12 cellular contexts compared by ENCODE assay signal in genomic region chr6:70901324-70901723, GRCh38. TPM values are rescaled to one million over a fixed set of nuclear protein-coding genes. Genes with fewer than 3 reads are reported as not detected.
DNase-seq lines count a peak whose midpoint lies in the region; FAIRE-seq and TF ChIP-seq lines count a peak whose summit lies in the region.
"Had no signal": no experiment of that assay in that cellular context is flagged by ENCODE, and none has a peak within 500 bp of the region (broad histone marks: within the 10 kb centered on the region; RNA-seq: fewer than 3 reads in every experiment).

No MANE protein-coding gene starts in this region.

- no peaks in the 10 kb centered on the region for H3K4me1 ChIP-seq in keratinocyte (ENCODE audit: control insufficient read depth, extremely low read depth, insufficient read depth, low read length)
- no peaks in the 10 kb centered on the region for H3K4me1 ChIP-seq in colonic mucosa

- H3K9me1 ChIP-seq in keratinocyte (ENCODE audit: control insufficient read depth, extremely low read depth, insufficient read depth, low read length), result no peaks in the 10 kb centered on the region

- H3K9me3 ChIP-seq in keratinocyte (ENCODE audit: control insufficient read depth, low read depth, low read length) (no peaks in the 10 kb centered on the region), colonic mucosa (no peaks in the 10 kb centered on the region)

- intact Hi-C loops in Calu3 (cut with micrococcal nuclease; ENCODE audit: unreplicated experiment) (loop anchor here (10.0 kb wide), 1 partner anchor 113 kb away; no protein-coding TSS in a partner anchor), colonic mucosa (cut with DNase I) (no loop called here)

- CTCF ChIA-PET in Calu3 (lab: Charles Lee), result interaction anchor here (0.7 kb wide), 1 partner anchor 10 kb away, joined by 3 read pairs; no protein-coding TSS in a partner anchor

- H3K36me3 ChIP-seq in keratinocyte (ENCODE audit: control insufficient read depth in 2 of 2, extremely low read depth in 1 of 2, insufficient read depth in 2 of 2, low read length in 2 of 2) (no peaks in the 10 kb centered on the region), colonic mucosa (no peaks in the 10 kb centered on the region)

- no peak overlapping the region for H3K4me2 ChIP-seq in keratinocyte (ENCODE audit: control insufficient read depth, extremely low read depth, insufficient read depth, low read depth, low read length)

- H3K9me3 Mint-ChIP-seq in Calu3 (ENCODE audit: low read depth, unreplicated experiment), result no peaks in the 10 kb centered on the region

- no peak overlapping the region for H3K27ac ChIP-seq in HL-60 (replicated peaks)
- no peak overlapping the region for H3K27ac ChIP-seq in VCaP
- H3K27ac ChIP-seq in keratinocyte (ENCODE audit: control insufficient read depth, insufficient read depth, low read length), result no peak overlapping the region
- H3K27ac ChIP-seq in colonic mucosa, result no peak overlapping the region

- TF ChIP-seq CTCF in Calu3 (IDR thresholded peaks at IDR 0.05; ENCODE audit: unreplicated experiment), result peak; percentile 35
- peak; percentile 3 for TF ChIP-seq CTCF in HL-60 (IDR thresholded peaks at IDR 0.05; ENCODE audit: insufficient read depth, low read length)
- TF ChIP-seq CTCF in VCaP (conservative IDR thresholded peaks at IDR 0.05), result peak; percentile 47; the same call in 1 of the 2 replicates
- peak in 2 of 3 experiments; percentile 41 to 42 for TF ChIP-seq CTCF in keratinocyte (optimal IDR thresholded peaks at IDR 0.05 in 1 of 3, IDR thresholded peaks at IDR 0.05 in 1 of 3, conservative IDR thresholded peaks at IDR 0.05 in 1 of 3; ENCODE audit: extremely low read depth in 1 of 3, insufficient read depth in 2 of 3, low read length in 3 of 3)
- TF ChIP-seq CTCF in colonic mucosa (IDR thresholded peaks at IDR 0.05), result no peak

- H3K9ac ChIP-seq in keratinocyte (ENCODE audit: control insufficient read depth, extremely low read depth, insufficient read depth, low read length) (no peak overlapping the region), colonic mucosa (ENCODE audit: low read depth in 2 of 2, low read length in 2 of 2) (no peak overlapping the region)

- H3K36me3 Mint-ChIP-seq in Calu3 (ENCODE audit: insufficient read depth, unreplicated experiment), result no peaks in the 10 kb centered on the region

- no peak overlapping the region for H3K27ac Mint-ChIP-seq in Calu3 (ENCODE audit: unreplicated experiment)

- no peaks in the 10 kb centered on the region for H3K4me1 Mint-ChIP-seq in Calu3 (ENCODE audit: low read depth, unreplicated experiment)

- no peak overlapping the region for H3K4me3 Mint-ChIP-seq in Calu3 (ENCODE audit: low read depth, unreplicated experiment)

- H2AFZ ChIP-seq in keratinocyte (ENCODE audit: control insufficient read depth, low read length), result no peak overlapping the region

- FAIRE-seq in keratinocyte (lab: Jason Lieb, UNC), result no peak
- FAIRE-seq: GM18507 had no signal

- H3K4me3 ChIP-seq in HL-60 (replicated peaks; ENCODE audit: insufficient read depth, low read length) (no peak overlapping the region), keratinocyte (ENCODE audit: control insufficient read depth in 2 of 3, extremely low read depth in 1 of 3, insufficient read depth in 2 of 3, low read depth in 1 of 3, low read length in 3 of 3) (no peak overlapping the region), colonic mucosa (no peak overlapping the region)

- H3K27me3 ChIP-seq in HL-60 (ENCODE audit: insufficient read depth, poor library complexity, severe bottlenecking) (peaks cover 4% of the 10 kb centered on the region), keratinocyte (ENCODE audit: control insufficient read depth, extremely low read depth, insufficient read depth, low read length) (no peaks in the 10 kb centered on the region), colonic mucosa (no peaks in the 10 kb centered on the region)

- DNase-seq in Calu3 (no peak), HL-60 (ENCODE audit: low read depth in 1 of 2, low spot score in 1 of 2) (no peak), keratinocyte (ENCODE audit: low read depth, low spot score) (no peak), colonic mucosa (no peak), NCI-H146 treated with DMSO at 0.1 percent for 48 hours (lab: John Stamatoyannopoulos, UW; ENCODE audit: unreplicated experiment) (no peak), dedifferentiated amniotic fluid mesenchymal stem cell (ENCODE audit: extremely low spot score) (no peak), NCI-H82 (lab: John Stamatoyannopoulos, UW) (no peak)
- DNase-seq: erythroblast, Right ventricle myocardium superior had no signal

- no peaks in the 10 kb centered on the region for H3K79me2 ChIP-seq in keratinocyte (ENCODE audit: control insufficient read depth, insufficient read depth, low read length)

- dilution Hi-C loops in keratinocyte (cut with MboI; ENCODE audit: extremely low pct_ligation_motif_present, low sequenced_read_pairs), result no loop called here

- H3K27me3 Mint-ChIP-seq in Calu3 (ENCODE audit: unreplicated experiment), result peaks cover 16% of the 10 kb centered on the region

- no TSS peak for BruUV-seq in Calu3 (replicated peaks; lab: Mats Ljungman, UMichigan)

- no peaks in the 10 kb centered on the region for H4K20me1 ChIP-seq in keratinocyte (ENCODE audit: control insufficient read depth, extremely low read depth, insufficient read depth, low read length)

RNA-seq across cellular contexts. Expression of gene B3GAT2, which starts 55.5 kb away (rescaled TPM):
- 0.09 and 0.10 TPM in 2 replicates for total RNA-seq in Calu3 (2022)
- polyA plus RNA-seq in keratinocyte, result 0.01 TPM in 1 of 3 replicates, not detected in the others
- polyA plus RNA-seq in keratinocyte (2011; ENCODE audit: low read depth), result not detected
- 0.02 TPM in 1 of 2 replicates, not detected in the other for polyA plus RNA-seq in keratinocyte (2011; cell fraction: cytosol; rRNA removed)
- polyA plus RNA-seq in keratinocyte (2011; cell fraction: nucleus; rRNA removed), result not detected in 2 replicates
- 0.07 and 0.47 TPM in 2 replicates for polyA plus RNA-seq in keratinocyte (2012; ENCODE audit: low replicate concordance)
- polyA minus RNA-seq in keratinocyte, result not detected in 3 replicates
- polyA minus RNA-seq in keratinocyte (2011; cell fraction: cytosol; rRNA and poly(A)+ RNA removed), result not detected
- not detected in 2 replicates for polyA minus RNA-seq in keratinocyte (2011; cell fraction: nucleus; rRNA and poly(A)+ RNA removed)
- total RNA-seq in colonic mucosa, result not detected
- total RNA-seq: mononuclear cell, Right ventricle myocardium superior had no signal
